1 cellular context compared by ENCODE assay signal in the genomic region with DNA sequence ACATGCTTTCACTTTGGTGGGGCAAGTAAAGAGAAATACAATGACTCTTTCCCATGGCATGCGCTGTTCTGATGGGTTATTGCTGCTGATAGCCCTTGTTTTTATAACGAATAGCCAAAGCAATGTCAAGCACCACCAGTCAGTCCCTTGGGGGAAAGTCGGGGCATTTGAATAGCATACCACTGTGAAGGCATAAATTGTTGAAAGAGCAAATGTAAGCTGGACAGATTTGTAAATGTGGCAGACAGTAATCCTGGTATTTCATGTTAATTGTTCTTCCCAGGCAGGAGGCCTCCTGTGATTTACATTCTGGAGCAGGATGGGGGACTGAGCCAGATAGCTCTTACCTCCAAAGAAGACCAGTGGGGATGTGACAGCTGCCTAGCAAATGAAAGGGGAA.
TF ChIP-seq lines count a peak whose summit lies in the region.

No MANE protein-coding gene starts in this region.

TF ChIP-seq in GM23338, 12 proteins besides CTCF, POLR2A, EP300 and RAD21 (continued from another document):
- TF ChIP-seq, protein P1, sequence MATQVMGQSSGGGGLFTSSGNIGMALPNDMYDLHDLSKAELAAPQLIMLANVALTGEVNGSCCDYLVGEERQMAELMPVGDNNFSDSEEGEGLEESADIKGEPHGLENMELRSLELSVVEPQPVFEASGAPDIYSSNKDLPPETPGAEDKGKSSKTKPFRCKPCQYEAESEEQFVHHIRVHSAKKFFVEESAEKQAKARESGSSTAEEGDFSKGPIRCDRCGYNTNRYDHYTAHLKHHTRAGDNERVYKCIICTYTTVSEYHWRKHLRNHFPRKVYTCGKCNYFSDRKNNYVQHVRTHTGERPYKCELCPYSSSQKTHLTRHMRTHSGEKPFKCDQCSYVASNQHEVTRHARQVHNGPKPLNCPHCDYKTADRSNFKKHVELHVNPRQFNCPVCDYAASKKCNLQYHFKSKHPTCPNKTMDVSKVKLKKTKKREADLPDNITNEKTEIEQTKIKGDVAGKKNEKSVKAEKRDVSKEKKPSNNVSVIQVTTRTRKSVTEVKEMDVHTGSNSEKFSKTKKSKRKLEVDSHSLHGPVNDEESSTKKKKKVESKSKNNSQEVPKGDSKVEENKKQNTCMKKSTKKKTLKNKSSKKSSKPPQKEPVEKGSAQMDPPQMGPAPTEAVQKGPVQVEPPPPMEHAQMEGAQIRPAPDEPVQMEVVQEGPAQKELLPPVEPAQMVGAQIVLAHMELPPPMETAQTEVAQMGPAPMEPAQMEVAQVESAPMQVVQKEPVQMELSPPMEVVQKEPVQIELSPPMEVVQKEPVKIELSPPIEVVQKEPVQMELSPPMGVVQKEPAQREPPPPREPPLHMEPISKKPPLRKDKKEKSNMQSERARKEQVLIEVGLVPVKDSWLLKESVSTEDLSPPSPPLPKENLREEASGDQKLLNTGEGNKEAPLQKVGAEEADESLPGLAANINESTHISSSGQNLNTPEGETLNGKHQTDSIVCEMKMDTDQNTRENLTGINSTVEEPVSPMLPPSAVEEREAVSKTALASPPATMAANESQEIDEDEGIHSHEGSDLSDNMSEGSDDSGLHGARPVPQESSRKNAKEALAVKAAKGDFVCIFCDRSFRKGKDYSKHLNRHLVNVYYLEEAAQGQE (IDR thresholded peaks at IDR 0.05; ENCODE audit: unreplicated experiment): no peak
